ENCODE assay signal across 22 cellular contexts in the genomic region with DNA sequence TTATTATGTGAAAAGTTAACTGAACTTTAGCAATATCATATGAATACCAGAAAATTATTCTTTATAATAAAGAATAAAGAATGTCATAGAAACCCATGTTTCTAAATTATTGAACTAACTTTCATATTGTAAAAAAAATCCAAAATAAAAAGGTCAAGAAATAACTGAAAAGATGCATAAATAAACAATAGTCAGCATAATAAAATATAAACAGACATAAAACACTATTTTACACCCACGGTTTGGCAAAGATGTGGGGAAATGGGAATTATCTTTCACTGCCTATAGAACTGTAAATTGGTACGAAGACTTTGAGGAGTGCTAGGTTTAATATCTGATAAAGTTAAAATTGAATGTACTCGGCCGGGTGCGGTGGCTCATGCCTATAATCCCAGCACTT. TPM values are rescaled to one million over a fixed set of nuclear protein-coding genes. Genes with fewer than 3 reads are reported as not detected.
"Had no signal": no experiment of that assay in that cellular context is flagged by ENCODE, and none has a peak within 500 bp of the region (broad histone marks: within the 10 kb centered on the region; RNA-seq: fewer than 3 reads in every experiment).

No MANE protein-coding gene starts in this region.

- H3K36me3 Mint-ChIP-seq: T-cell had no signal

- ATAC-seq: Right ventricle myocardium inferior, T-cell had no signal

- H3K9me3 Mint-ChIP-seq: T-cell had no signal

- H3K36me3 ChIP-seq: MG63, Peyer's patch, SJCRH30 had no signal

- DNase-seq: Karpas-422, KG1, MG63, NCI-H1092, NCI-H1694 treated with DMSO at 0.1 percent for 48 hours, NCI-H2029, NCI-H2081 treated with DMSO at 0.1 percent for 48 hours, NCI-H2171, NCI-H446 treated with DMSO at 0.1 percent for 48 hours, NCI-H510A treated with DMSO at 0.1 percent for 48 hours, NCI-H526, NCI-H82, OCI-M1, Peyer's patch, SHP77 treated with DMSO at 0.1 percent for 48 hours, SW 1271, T-cell had no signal

- H3K9me3 ChIP-seq: MG63, Peyer's patch, SJCRH30 had no signal

- H3K4me3 ChIP-seq: MG63, PC-9, Peyer's patch, SJCRH30 had no signal

- H3K27me3 ChIP-seq: MG63, Peyer's patch, SJCRH30 had no signal

- H3K27ac Mint-ChIP-seq: T-cell had no signal

- H3K4me3 Mint-ChIP-seq: T-cell had no signal

- H3K4me1 ChIP-seq: Peyer's patch, SJCRH30 had no signal

- H2AFZ ChIP-seq: PC-9 had no signal

- H3K4me1 Mint-ChIP-seq: T-cell had no signal

- H3K27ac ChIP-seq: PC-9, Peyer's patch, SJCRH30 had no signal

- H3K4me2 ChIP-seq: PC-9 had no signal

RNA-seq across cellular contexts. Expression of gene CTAGE9, which starts 34.7 kb away (rescaled TPM):
- total RNA-seq: HT-29, PC-9, Peyer's patch, Right ventricle myocardium inferior, RPMI7951, SJCRH30, T-cell had no signal

RNA-seq across cellular contexts. Expression of gene OR2A4, which starts 44.3 kb away (rescaled TPM):
- total RNA-seq: HT-29, PC-9, Right ventricle myocardium inferior, RPMI7951, SJCRH30, T-cell had no signal
